Comparison of ENCODE assay signal across 10 cellular contexts in genomic region chr6:109304284-109305015, GRCh38.
DNase-seq lines count a peak whose midpoint lies in the region; ATAC-seq, FAIRE-seq and TF ChIP-seq lines count a peak whose summit lies in the region.
"Had no signal": no experiment of that assay in that cellular context is flagged by ENCODE, and none has a peak within 500 bp of the region (broad histone marks: within the 10 kb centered on the region; RNA-seq: fewer than 3 reads in every experiment).

No MANE protein-coding gene starts in this region.

- H3K9me3 ChIP-seq in body of pancreas (no peaks in the 10 kb centered on the region), small intestine (ENCODE audit: control insufficient read depth, low read depth) (no peaks in the 10 kb centered on the region)
- H3K9me3 ChIP-seq: BE2C had no signal

- H3K36me3 Mint-ChIP-seq in activated CD4-positive, alpha-beta memory T cell treated with anti-CD3 and anti-CD28 coated beads for 36 hours = no peaks in the 10 kb centered on the region
- no peaks in the 10 kb centered on the region for H3K36me3 Mint-ChIP-seq in activated CD4-positive, alpha-beta memory T cell treated with anti-CD3 and anti-CD28 coated beads, Interleukin-2, amount 10 ng/mL, durations not matched to agents 7 days and 5 days (ENCODE audit: low read depth)
- no peaks in the 10 kb centered on the region for H3K36me3 Mint-ChIP-seq in type B pancreatic cell

- H3K4me3 ChIP-seq in body of pancreas (no peak overlapping the region), small intestine (ENCODE audit: low read depth in 1 of 2, low read length in 2 of 2) (no peak overlapping the region), lower leg skin (ENCODE audit: low read depth, poor library complexity, severe bottlenecking) (no peak overlapping the region)

- intact Hi-C loops in activated CD4-positive, alpha-beta memory T cell treated with anti-CD3 and anti-CD28 coated beads for 36 hours (cut with micrococcal nuclease) = loop anchor here (2.0 to 10.0 kb wide), 2 partner anchors 102 to 360 kb away; no protein-coding TSS in a partner anchor
- intact Hi-C loops in body of pancreas (cut with DNase I) (no loop called here), lower leg skin (cut with DNase I; ENCODE audit: low total_unique reads) (no loop called here)

- ATAC-seq in body of pancreas = no peak

- TF ChIP-seq CTCF in body of pancreas (IDR thresholded peaks at IDR 0.05) (no peak), lower leg skin (IDR thresholded peaks at IDR 0.05) (no peak), type B pancreatic cell (conservative IDR thresholded peaks at IDR 0.05) (no peak)

- H3K27me3 Mint-ChIP-seq in activated CD4-positive, alpha-beta memory T cell treated with anti-CD3 and anti-CD28 coated beads for 36 hours = peaks cover 4% of the 10 kb centered on the region
- H3K27me3 Mint-ChIP-seq in activated CD4-positive, alpha-beta memory T cell treated with anti-CD3 and anti-CD28 coated beads, Interleukin-2, amount 10 ng/mL, durations not matched to agents 7 days and 5 days = peaks cover 3% of the 10 kb centered on the region
- no peaks in the 10 kb centered on the region for H3K27me3 Mint-ChIP-seq in type B pancreatic cell

- no peak overlapping the region for H3K4me3 Mint-ChIP-seq in activated CD4-positive, alpha-beta memory T cell treated with anti-CD3 and anti-CD28 coated beads for 36 hours
- H3K4me3 Mint-ChIP-seq in activated CD4-positive, alpha-beta memory T cell treated with anti-CD3 and anti-CD28 coated beads, Interleukin-2, amount 10 ng/mL, durations not matched to agents 7 days and 5 days = no peak overlapping the region
- no peak overlapping the region for H3K4me3 Mint-ChIP-seq in type B pancreatic cell

- peaks cover 52% of the 10 kb centered on the region for H3K4me1 ChIP-seq in body of pancreas
- peaks cover 0 to 3% of the 10 kb centered on the region in 2 donors for H3K4me1 ChIP-seq in small intestine (ENCODE audit: control insufficient read depth in 2 of 2, insufficient read depth in 1 of 2, low read depth in 1 of 2, low read length in 1 of 2)

- H3K27me3 ChIP-seq in body of pancreas (no peaks in the 10 kb centered on the region), small intestine (ENCODE audit: control insufficient read depth in 2 of 2, insufficient read depth in 2 of 2, low read length in 2 of 2) (no peaks in the 10 kb centered on the region)
- H3K27me3 ChIP-seq: BE2C had no signal

- H3K36me3 ChIP-seq in body of pancreas (replicated peaks in 1 of 2; ENCODE audit: insufficient read depth in 1 of 2, low read depth in 2 of 2) = no peaks in the 10 kb centered on the region
- H3K36me3 ChIP-seq in small intestine (ENCODE audit: control insufficient read depth in 2 of 2, insufficient read depth in 2 of 2, low read length in 2 of 2) = no peaks in the 10 kb centered on the region
- H3K36me3 ChIP-seq: BE2C had no signal

- peak; percentile 46 for DNase-seq in activated CD4-positive, alpha-beta memory T cell treated with anti-CD3 and anti-CD28 coated beads for 36 hours
- DNase-seq in activated CD4-positive, alpha-beta memory T cell treated with anti-CD3 and anti-CD28 coated beads, Interleukin-2, amount 10 ng/mL, durations not matched to agents 7 days and 5 days = no peak
- peak; percentile 92 for DNase-seq in KBM-7
- DNase-seq in body of pancreas = peak in 1 of 4 donors; percentile 10
- DNase-seq in small intestine = peak; percentile 71
- DNase-seq in lower leg skin (ENCODE audit: low spot score in 2 of 2) = no peak
- DNase-seq in anterior cingulate cortex (lab: John Stamatoyannopoulos, UW) = no peak
- no peak for DNase-seq in type B pancreatic cell (ENCODE audit: extremely low spot score, unreplicated experiment)
- DNase-seq: BE2C had no signal

- H3K27ac ChIP-seq in body of pancreas (peak overlapping the region in 3 of 4 donors; percentile 8 to 50 (median 42)), small intestine (ENCODE audit: low read depth in 1 of 2, low read length in 1 of 2) (peak overlapping the region; percentile 5 to 62)
- H3K27ac ChIP-seq: epithelial cell of prostate had no signal

- WGBS in body of pancreas, 2 donors = 10 to 24% methylated on average over 3 of the region's 3 CpGs
- 5 to 34% (median 20%) methylated on average over 3 of the region's 3 CpGs for WGBS in small intestine, 3 donors
- 29 to 64% methylated on average over 3 of the region's 3 CpGs for WGBS in lower leg skin, 2 donors

- peaks cover 31% of the 10 kb centered on the region for H3K4me1 Mint-ChIP-seq in activated CD4-positive, alpha-beta memory T cell treated with anti-CD3 and anti-CD28 coated beads for 36 hours (ENCODE audit: low read depth)
- peaks cover 20% of the 10 kb centered on the region for H3K4me1 Mint-ChIP-seq in activated CD4-positive, alpha-beta memory T cell treated with anti-CD3 and anti-CD28 coated beads, Interleukin-2, amount 10 ng/mL, durations not matched to agents 7 days and 5 days
- peaks cover 16% of the 10 kb centered on the region for H3K4me1 Mint-ChIP-seq in type B pancreatic cell (ENCODE audit: unreplicated experiment)

- FAIRE-seq in small intestine (lab: Jason Lieb, UNC) = no peak

- POLR2A ChIA-PET in activated CD4-positive, alpha-beta memory T cell treated with anti-CD3 and anti-CD28 coated beads for 36 hours (lab: Charles Lee) = no interaction called here
- POLR2A ChIA-PET in activated CD4-positive, alpha-beta memory T cell treated with anti-CD3 and anti-CD28 coated beads, Interleukin-2, amount 10 ng/mL, durations not matched to agents 7 days and 5 days (lab: Charles Lee) = interaction anchor here (1.3 kb wide), 1 partner anchor 78 kb away, joined by 3 read pairs; the partner anchor contains the start of gene CD164

- H3K9me3 Mint-ChIP-seq in activated CD4-positive, alpha-beta memory T cell treated with anti-CD3 and anti-CD28 coated beads for 36 hours = no peaks in the 10 kb centered on the region
- no peaks in the 10 kb centered on the region for H3K9me3 Mint-ChIP-seq in activated CD4-positive, alpha-beta memory T cell treated with anti-CD3 and anti-CD28 coated beads, Interleukin-2, amount 10 ng/mL, durations not matched to agents 7 days and 5 days
- H3K9me3 Mint-ChIP-seq in type B pancreatic cell = no peaks in the 10 kb centered on the region

- CTCF ChIA-PET in activated CD4-positive, alpha-beta memory T cell treated with anti-CD3 and anti-CD28 coated beads for 36 hours (lab: Charles Lee) = no interaction called here
- CTCF ChIA-PET in activated CD4-positive, alpha-beta memory T cell treated with anti-CD3 and anti-CD28 coated beads, Interleukin-2, amount 10 ng/mL, durations not matched to agents 7 days and 5 days (lab: Charles Lee) = no interaction called here

- in situ Hi-C loops in KBM-7 (cut with MboI; ENCODE audit: low pct_unique_long_range_greater_than_20kb, low sequenced_read_pairs) = no loop called here

- TF ChIP-seq POLR2A in body of pancreas (IDR thresholded peaks at IDR 0.05) = no peak
- TF ChIP-seq POLR2A in lower leg skin (IDR thresholded peaks at IDR 0.05) = no peak

- H3K27ac Mint-ChIP-seq in activated CD4-positive, alpha-beta memory T cell treated with anti-CD3 and anti-CD28 coated beads for 36 hours = no peak overlapping the region
- H3K27ac Mint-ChIP-seq in activated CD4-positive, alpha-beta memory T cell treated with anti-CD3 and anti-CD28 coated beads, Interleukin-2, amount 10 ng/mL, durations not matched to agents 7 days and 5 days = no peak overlapping the region
- H3K27ac Mint-ChIP-seq in type B pancreatic cell = no peak overlapping the region

Comparison
In these comparisons a context has a peak if more than half of its experiments do, and no peak if none do; other contexts are left out.
1. DNase-seq: peak in activated CD4-positive, alpha-beta memory T cell treated with anti-CD3 and anti-CD28 coated beads for 36 hours (single experiment), KBM-7 (single experiment) and small intestine (single experiment); none in activated CD4-positive, alpha-beta memory T cell treated with anti-CD3 and anti-CD28 coated beads, Interleukin-2, amount 10 ng/mL, durations not matched to agents 7 days and 5 days (single experiment), lower leg skin (0 of 2), anterior cingulate cortex (0 of 58) and type B pancreatic cell (single experiment).